In the genomic region with DNA sequence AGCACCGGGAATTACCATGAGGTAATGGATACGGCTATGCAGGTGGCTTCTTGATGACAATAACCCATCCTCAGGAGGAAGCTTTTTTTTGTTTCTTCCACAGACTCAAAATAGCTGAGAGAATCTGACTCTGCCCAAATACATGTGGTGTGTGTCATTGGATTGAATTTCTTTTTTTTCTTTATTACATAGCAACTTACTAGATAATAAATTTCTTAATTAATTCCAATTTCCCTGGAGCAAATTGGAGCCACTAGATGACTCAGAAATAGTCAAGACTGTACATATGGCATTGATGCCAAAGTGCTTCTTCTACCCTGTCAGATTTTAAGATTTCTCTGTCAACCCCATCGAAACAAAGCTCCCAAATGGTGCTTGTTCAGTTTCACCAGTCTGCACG, we compare ENCODE assay signal across 16 cellular contexts. TPM values are rescaled to one million over a fixed set of nuclear protein-coding genes. Genes with fewer than 3 reads are reported as not detected.
"Had no signal": no experiment of that assay in that cellular context is flagged by ENCODE, and none has a peak within 500 bp of the region (broad histone marks: within the 10 kb centered on the region; RNA-seq: fewer than 3 reads in every experiment).

No MANE protein-coding gene starts in this region.

- H3K27ac Mint-ChIP-seq: activated CD4-positive, alpha-beta memory T cell treated with anti-CD3 and anti-CD28 coated beads, Interleukin-2, amount 10 ng/mL, durations not matched to agents 7 days and 5 days; activated naive CD8-positive, alpha-beta T cell treated with anti-CD3 and anti-CD28 coated beads for 36 hours; stimulated activated naive CD8-positive, alpha-beta T cell treated with anti-CD3 and anti-CD28 coated beads, Interleukin-15, Interleukin-2, amounts not matched to agents 100 ng/mL and 50 ng/mL, for 24 hours had no signal

- H3K27ac ChIP-seq: dorsolateral prefrontal cortex, esophagus squamous epithelium, heart left ventricle, testis, VCaP had no signal

- H3K36me3 Mint-ChIP-seq: activated naive CD8-positive, alpha-beta T cell treated with anti-CD3 and anti-CD28 coated beads for 36 hours had no signal

- H3K4me3 Mint-ChIP-seq: activated CD4-positive, alpha-beta memory T cell treated with anti-CD3 and anti-CD28 coated beads, Interleukin-2, amount 10 ng/mL, durations not matched to agents 7 days and 5 days; activated naive CD8-positive, alpha-beta T cell treated with anti-CD3 and anti-CD28 coated beads for 36 hours; stimulated activated naive CD8-positive, alpha-beta T cell treated with anti-CD3 and anti-CD28 coated beads, Interleukin-15, Interleukin-2, amounts not matched to agents 100 ng/mL and 50 ng/mL, for 24 hours had no signal

- H3K9me3 ChIP-seq: esophagus squamous epithelium, heart left ventricle, testis had no signal

- H3K9me3 Mint-ChIP-seq: activated CD4-positive, alpha-beta memory T cell treated with anti-CD3 and anti-CD28 coated beads, Interleukin-2, amount 10 ng/mL, durations not matched to agents 7 days and 5 days; neural crest cell; stimulated activated naive CD8-positive, alpha-beta T cell treated with anti-CD3 and anti-CD28 coated beads, Interleukin-15, Interleukin-2, amounts not matched to agents 100 ng/mL and 50 ng/mL, for 24 hours had no signal

- H3K27me3 ChIP-seq: heart left ventricle, testis had no signal

- H3K4me1 Mint-ChIP-seq: activated naive CD8-positive, alpha-beta T cell treated with anti-CD3 and anti-CD28 coated beads for 36 hours had no signal

- H3K4me3 ChIP-seq: dorsolateral prefrontal cortex, esophagus squamous epithelium, heart left ventricle, testis had no signal

- ATAC-seq: heart left ventricle, left ventricle myocardium superior had no signal

- H3K27me3 Mint-ChIP-seq: activated CD4-positive, alpha-beta memory T cell treated with anti-CD3 and anti-CD28 coated beads, Interleukin-2, amount 10 ng/mL, durations not matched to agents 7 days and 5 days; activated naive CD8-positive, alpha-beta T cell treated with anti-CD3 and anti-CD28 coated beads for 36 hours; stimulated activated naive CD8-positive, alpha-beta T cell treated with anti-CD3 and anti-CD28 coated beads, Interleukin-15, Interleukin-2, amounts not matched to agents 100 ng/mL and 50 ng/mL, for 24 hours had no signal

- H3K36me3 ChIP-seq: esophagus squamous epithelium, heart left ventricle had no signal

- DNase-seq: activated CD4-positive, alpha-beta memory T cell treated with anti-CD3 and anti-CD28 coated beads, Interleukin-2, amount 10 ng/mL, durations not matched to agents 7 days and 5 days; activated gamma-delta T cell treated with Interleukin-2 at 50 U/mL for 16 hours; activated naive CD8-positive, alpha-beta T cell treated with anti-CD3 and anti-CD28 coated beads for 36 hours; activated T-cell treated with anti-CD3 and anti-CD28 coated beads, Interleukin-2, amount 50 U/mL, for 48 hours; dorsolateral prefrontal cortex; esophagus squamous epithelium; foreskin melanocyte; heart left ventricle; kidney; left ventricle myocardium superior; stimulated activated CD4-positive, alpha-beta T cell treated with anti-CD3 and anti-CD28 coated beads, Interleukin-4, amount 100 ng/mL, for 24 hours; testis had no signal

RNA-seq across cellular contexts. Expression of gene L1TD1, which starts 42.7 kb away (rescaled TPM):
- total RNA-seq: activated CD4-positive, alpha-beta memory T cell treated with anti-CD3 and anti-CD28 coated beads, Interleukin-2, amount 10 ng/mL, durations not matched to agents 7 days and 5 days; osteocyte had no signal
